6 cellular contexts compared by ENCODE assay signal in the genomic region with DNA sequence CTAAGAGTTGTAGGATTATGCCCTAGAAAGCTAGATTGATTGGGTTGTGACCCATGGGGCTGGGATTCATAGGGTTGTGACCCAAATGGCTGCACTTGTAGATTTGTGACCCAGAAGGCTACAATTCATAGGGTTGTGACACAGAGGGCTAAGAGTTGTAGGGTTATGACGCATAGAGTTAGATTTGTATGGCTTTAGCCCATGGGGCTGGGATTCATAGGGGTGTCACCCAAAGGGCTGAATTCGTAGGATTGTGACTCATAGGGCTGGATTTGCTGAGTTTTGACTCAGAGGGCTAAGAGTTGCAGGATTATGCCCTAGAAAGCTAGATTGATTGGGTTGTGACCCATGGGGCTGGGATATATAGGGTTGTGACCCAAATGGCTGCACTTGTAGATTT.
DNase-seq lines count a peak whose midpoint lies in the region; ATAC-seq, FAIRE-seq and TF ChIP-seq lines count a peak whose summit lies in the region.
"Not testable (repeated sequence)": the region's sequence is repeated elsewhere in the genome, so short reads cannot be mapped to it uniquely, and the experiment has no call there.

No MANE protein-coding gene starts in this region.

- H3K9ac ChIP-seq in kidney (ENCODE audit: low read length in 2 of 2), result not testable (repeated sequence)

- not testable (repeated sequence) for TF ChIP-seq EP300 in A549 (IDR thresholded peaks at IDR 0.05)

- TF ChIP-seq POLR2A in A549 (IDR thresholded peaks at IDR 0.05; ENCODE audit: low read length), result not testable (repeated sequence)

- peaks cover 23% of the 10 kb centered on the region; the same call in 1 of the 2 replicates for H3K4me1 Mint-ChIP-seq in HFFc6 (ENCODE audit: low read depth)

- ATAC-seq in A549, result peak; percentile 33 to 78
- not testable (repeated sequence) for ATAC-seq in RWPE2 (ENCODE audit: low read depth); sciatic nerve
- peak; percentile 36 for ATAC-seq in stimulated activated naive CD8-positive, alpha-beta T cell treated with anti-CD3 and anti-CD28 coated beads, Interleukin-15, Interleukin-2, amounts not matched to agents 100 U/mL and 50 U/mL, for 24 hours

- peaks cover 29% of the 10 kb centered on the region for H3K4me1 ChIP-seq in A549
- not testable (repeated sequence) for H3K4me1 ChIP-seq in RWPE2 (ENCODE audit: insufficient read depth, poor library complexity, severe bottlenecking); kidney (ENCODE audit: control insufficient read depth in 1 of 2, insufficient read depth in 1 of 2, low read depth in 1 of 2, low read length in 2 of 2)

- peaks cover 15% of the 10 kb centered on the region for H3K27me3 Mint-ChIP-seq in HFFc6 (ENCODE audit: insufficient read depth)

- POLR2A ChIA-PET in A549 (lab: Yijun Ruan, JAX), result not testable (repeated sequence)

- TF ChIP-seq RAD21 in A549 (conservative IDR thresholded peaks at IDR 0.05 in 1 of 2, IDR thresholded peaks at IDR 0.05 in 1 of 2), result not testable (repeated sequence)

- TF ChIP-seq CTCF in A549 (IDR thresholded peaks at IDR 0.05); HFFc6 (IDR thresholded peaks at IDR 0.05); RWPE2 (IDR thresholded peaks at IDR 0.05; ENCODE audit: poor library complexity, severe bottlenecking); kidney (IDR thresholded peaks at IDR 0.05; ENCODE audit: borderline replicate concordance, extremely low read depth, insufficient read depth): not testable (repeated sequence)

- peak overlapping the region; percentile 27; the same call in 1 of the 2 replicates for H3K27ac Mint-ChIP-seq in HFFc6

- not testable (repeated sequence) for FAIRE-seq in A549 (lab: Jason Lieb, UNC); kidney (lab: Jason Lieb, UNC)

- not testable (repeated sequence) for H3K27me3 ChIP-seq in RWPE2 (ENCODE audit: insufficient read depth, poor library complexity, severe bottlenecking)

- not testable (repeated sequence) for H3K36me3 ChIP-seq in RWPE2 (ENCODE audit: low read depth); kidney (ENCODE audit: control insufficient read depth in 1 of 2, insufficient read depth in 2 of 2, low read length in 2 of 2)

- H3K9me3 ChIP-seq in A549; kidney (ENCODE audit: control insufficient read depth in 1 of 2, low read length in 2 of 2): not testable (repeated sequence)
- H3K9me3 ChIP-seq in RWPE2 (ENCODE audit: severe bottlenecking), result peaks cover 12% of the 10 kb centered on the region

- H3K36me3 Mint-ChIP-seq in HFFc6 (ENCODE audit: low read depth), result peaks cover 23% of the 10 kb centered on the region

- intact Hi-C loops in kidney (cut with DNase I); sciatic nerve (cut with DNase I): not testable (repeated sequence)

- H3K4me3 Mint-ChIP-seq in HFFc6, result not testable (repeated sequence)

- WGBS in A549 (ENCODE audit: missing lambda C conversion rate), result 41% methylated on average over 2 of the region's 2 CpGs

- H3K4me2 ChIP-seq in A549, result peak overlapping the region; percentile 60; the same call in 1 of the 3 replicates

- CTCF ChIA-PET in A549 (lab: Yijun Ruan, JAX), result not testable (repeated sequence)

- not testable (repeated sequence) for H3K4me3 ChIP-seq in A549; RWPE2 (ENCODE audit: severe bottlenecking); kidney (ENCODE audit: low read length in 2 of 2)

- DNase-seq in A549 (ENCODE audit: low read depth in 1 of 2, low spot score in 1 of 2) (peak in 1 of 2 experiments; percentile 72), HFFc6 (peak; percentile 9), RWPE2 (ENCODE audit: low spot score) (peak; percentile 11), kidney (peak; percentile 6), sciatic nerve (ENCODE audit: low spot score) (peak; percentile 12)
- DNase-seq in stimulated activated naive CD8-positive, alpha-beta T cell treated with anti-CD3 and anti-CD28 coated beads, Interleukin-15, Interleukin-2, amounts not matched to agents 100 U/mL and 50 U/mL, for 24 hours, result not testable (repeated sequence)

- H3K9me3 Mint-ChIP-seq in HFFc6, result peaks cover 42% of the 10 kb centered on the region

- H3K27ac ChIP-seq in A549, result peak overlapping the region; percentile 2 to 73; a peak in 3 of 6 replicates
- H3K27ac ChIP-seq in RWPE2 (ENCODE audit: poor library complexity, severe bottlenecking); kidney (ENCODE audit: low read depth in 2 of 2, low read length in 2 of 2): not testable (repeated sequence)

TF ChIP-seq in A549, 52 proteins besides CTCF, POLR2A, EP300 and RAD21:
- 0 out of 4 replicates have a peak, but pooled peaks of 1 of the 2 experiments have one; percentile 6 for TF ChIP-seq CEBPB (IDR thresholded peaks at IDR 0.05)
